31 cellular contexts compared by ENCODE assay signal in the genomic region with DNA sequence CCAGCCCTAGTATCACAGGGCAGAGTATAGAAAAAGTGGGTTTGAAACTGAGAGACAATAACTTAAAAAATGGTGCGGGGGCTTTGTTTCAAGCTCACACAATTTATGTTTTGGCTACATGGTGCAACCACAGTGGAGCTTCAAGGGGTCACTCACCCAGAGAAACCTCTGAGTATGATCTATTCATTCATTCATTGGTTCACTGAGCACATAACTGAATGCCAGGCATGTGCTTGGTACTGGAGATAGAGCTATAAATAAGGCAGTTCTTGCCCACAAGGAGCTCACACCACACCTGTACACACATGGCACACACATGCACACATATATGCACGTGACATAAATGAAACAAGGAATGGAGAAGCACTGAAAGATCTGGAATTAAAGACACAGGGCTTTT.
"Had no signal": no experiment of that assay in that cellular context is flagged by ENCODE, and none has a peak within 500 bp of the region (broad histone marks: within the 10 kb centered on the region; RNA-seq: fewer than 3 reads in every experiment).

No MANE protein-coding gene starts in this region.

- ATAC-seq: activated CD8-positive, alpha-beta memory T cell treated with anti-CD3 and anti-CD28 coated beads, Interleukin-2, amount 10 ng/mL, durations not matched to agents 7 days and 5 days; PC-3 had no signal

- H3K36me3 ChIP-seq: ascending aorta, cardiac muscle cell, Peyer's patch, WERI-Rb-1 had no signal

- H3K27me3 ChIP-seq: ascending aorta, cardiac muscle cell, Peyer's patch had no signal

- H3K4me3 ChIP-seq: ascending aorta, cardiac muscle cell, Peyer's patch had no signal

- DNase-seq: activated CD4-positive, alpha-beta memory T cell treated with anti-CD3 and anti-CD28 coated beads, Interleukin-2, amount 10 ng/mL, durations not matched to agents 7 days and 5 days; activated CD4-positive, alpha-beta T cell treated with anti-CD3 and anti-CD28 coated beads for 1 hour; activated CD4-positive, alpha-beta T cell treated with anti-CD3 and anti-CD28 coated beads for 48 hours; activated CD4-positive, CD25-positive, alpha-beta regulatory T cell; activated CD8-positive, alpha-beta memory T cell treated with anti-CD3 and anti-CD28 coated beads, Interleukin-2, amount 10 ng/mL, durations not matched to agents 7 days and 5 days; activated CD8-positive, alpha-beta memory T cell treated with anti-CD3 and anti-CD28 coated beads, Interleukin-2, amount 50 U/mL, for 48 hours; activated effector memory CD4-positive, alpha-beta T cell treated with anti-CD3 and anti-CD28 coated beads, Interleukin-2, amount 50 U/mL, for 16 hours; activated naive CD4-positive, alpha-beta T cell; activated naive CD8-positive, alpha-beta T cell treated with anti-CD3 and anti-CD28 coated beads, Interleukin-2, amount 10 ng/mL, durations not matched to agents 7 days and 5 days; activated T-cell treated with anti-CD3 and anti-CD28 coated beads, Interleukin-2, amount 50 U/mL, for 48 hours; amygdala; MM.1S; MV-4-11; NCI-H1092; NCI-H1436 treated with DMSO at 0.1 percent for 48 hours; NCI-H1694 treated with DMSO at 0.1 percent for 48 hours; NCI-H2029; NCI-H510A; NCI-H526; NCI-H748 treated with DMSO at 0.1 percent for 48 hours; NK-92 treated with Interleukin-12 subunit alpha and Interleukin-12 subunit beta, amount 100 ng/mL, for 24 hours; PC-3; Peyer's patch; Right ventricle myocardium superior; SW 1271; T-helper 1 cell; T-helper 2 cell; T-helper 9 cell; WERI-Rb-1 had no signal

- H3K27ac ChIP-seq: ascending aorta, cardiac muscle cell, Peyer's patch, WERI-Rb-1 had no signal

- H3K4me1 ChIP-seq: Peyer's patch had no signal

- H3K9me3 ChIP-seq: ascending aorta, Peyer's patch had no signal
